Comparison of ENCODE assay signal across 1 cellular context in the genomic region with DNA sequence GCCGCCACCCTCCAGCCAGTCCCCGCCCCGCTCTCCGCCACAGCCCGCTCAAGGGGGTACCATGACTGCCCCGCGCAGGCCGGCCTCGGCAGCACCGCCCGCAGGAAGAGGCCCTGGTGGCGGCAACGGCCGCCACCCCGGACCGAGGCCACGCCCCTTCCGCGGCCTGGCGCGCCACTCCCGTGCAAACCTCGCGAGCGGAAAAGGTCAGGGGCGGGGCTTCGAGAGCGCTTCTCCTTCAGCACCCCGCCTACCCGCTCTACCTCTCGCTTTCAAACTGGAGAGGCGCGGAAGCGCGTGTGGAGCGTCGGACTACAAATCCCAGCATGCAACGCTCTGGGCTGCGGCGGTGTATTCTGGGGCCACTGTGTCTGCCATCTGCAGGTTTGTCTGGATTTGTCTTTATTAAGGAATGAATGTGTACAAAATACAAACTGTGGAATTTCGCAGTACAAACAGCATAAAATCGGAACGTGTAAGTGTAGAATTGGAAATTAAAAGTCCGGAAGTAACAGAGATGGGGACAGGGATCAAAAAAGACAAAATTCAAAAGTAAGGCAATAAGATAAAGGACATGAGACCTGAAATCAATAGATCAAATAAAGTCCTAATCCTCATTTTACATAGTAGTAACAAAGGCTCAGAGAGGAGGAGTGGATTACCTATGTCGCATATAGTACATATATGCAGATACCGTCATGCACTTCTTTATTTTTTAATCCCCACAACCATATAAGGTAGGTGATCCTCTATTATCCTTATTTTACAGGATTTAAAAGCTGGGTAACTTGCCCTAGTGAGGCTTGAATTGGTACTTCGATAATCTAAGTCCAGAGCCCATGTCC.
TF ChIP-seq lines count a peak whose summit lies in the region.

No MANE protein-coding gene starts in this region.

TF ChIP-seq in HEK293, 187 proteins besides CTCF, POLR2A, EP300 and RAD21 (continued from another document and continues in another):
- TF ChIP-seq, protein P1, sequence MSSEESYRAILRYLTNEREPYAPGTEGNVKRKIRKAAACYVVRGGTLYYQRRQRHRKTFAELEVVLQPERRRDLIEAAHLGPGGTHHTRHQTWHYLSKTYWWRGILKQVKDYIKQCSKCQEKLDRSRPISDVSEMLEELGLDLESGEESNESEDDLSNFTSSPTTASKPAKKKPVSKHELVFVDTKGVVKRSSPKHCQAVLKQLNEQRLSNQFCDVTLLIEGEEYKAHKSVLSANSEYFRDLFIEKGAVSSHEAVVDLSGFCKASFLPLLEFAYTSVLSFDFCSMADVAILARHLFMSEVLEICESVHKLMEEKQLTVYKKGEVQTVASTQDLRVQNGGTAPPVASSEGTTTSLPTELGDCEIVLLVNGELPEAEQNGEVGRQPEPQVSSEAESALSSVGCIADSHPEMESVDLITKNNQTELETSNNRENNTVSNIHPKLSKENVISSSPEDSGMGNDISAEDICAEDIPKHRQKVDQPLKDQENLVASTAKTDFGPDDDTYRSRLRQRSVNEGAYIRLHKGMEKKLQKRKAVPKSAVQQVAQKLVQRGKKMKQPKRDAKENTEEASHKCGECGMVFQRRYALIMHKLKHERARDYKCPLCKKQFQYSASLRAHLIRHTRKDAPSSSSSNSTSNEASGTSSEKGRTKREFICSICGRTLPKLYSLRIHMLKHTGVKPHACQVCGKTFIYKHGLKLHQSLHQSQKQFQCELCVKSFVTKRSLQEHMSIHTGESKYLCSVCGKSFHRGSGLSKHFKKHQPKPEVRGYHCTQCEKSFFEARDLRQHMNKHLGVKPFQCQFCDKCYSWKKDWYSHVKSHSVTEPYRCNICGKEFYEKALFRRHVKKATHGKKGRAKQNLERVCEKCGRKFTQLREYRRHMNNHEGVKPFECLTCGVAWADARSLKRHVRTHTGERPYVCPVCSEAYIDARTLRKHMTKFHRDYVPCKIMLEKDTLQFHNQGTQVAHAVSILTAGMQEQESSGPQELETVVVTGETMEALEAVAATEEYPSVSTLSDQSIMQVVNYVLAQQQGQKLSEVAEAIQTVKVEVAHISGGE (tag by site-specific recombination; conservative IDR thresholded peaks at IDR 0.05; ENCODE audit: low read depth) = no peak
- TF ChIP-seq BCL11A (tag by site-specific recombination; IDR thresholded peaks at IDR 0.05; ENCODE audit: low read depth) (no peak), KLF8 (tag by site-specific recombination; IDR thresholded peaks at IDR 0.05) (peak; percentile 77), ZNF548 (tag by site-specific recombination; IDR thresholded peaks at IDR 0.05) (no peak), ZNF747 (tag by site-specific recombination; IDR thresholded peaks at IDR 0.05) (no peak), ZFP3 (tag by site-specific recombination; IDR thresholded peaks at IDR 0.05; ENCODE audit: low read depth) (no peak), ZNF426 (tag by site-specific recombination; IDR thresholded peaks at IDR 0.05) (no peak), FEZF1 (tag by site-specific recombination; IDR thresholded peaks at IDR 0.05) (no peak), IKZF3 (tag by site-specific recombination; IDR thresholded peaks at IDR 0.05) (peak; percentile 48; the same call in 1 of the 2 replicates), ZNF292 (tag by site-specific recombination; IDR thresholded peaks at IDR 0.05; ENCODE audit: borderline replicate concordance, low read depth) (no peak), ZBTB1 (tag by site-specific recombination; IDR thresholded peaks at IDR 0.05) (no peak), ZNF501 (tag by site-specific recombination; IDR thresholded peaks at IDR 0.05) (peak; percentile 60), ZNF629 (tag by site-specific recombination; IDR thresholded peaks at IDR 0.05) (peak; percentile 52; the same call in 1 of the 2 replicates), ELK4 (IDR thresholded peaks at IDR 0.05; ENCODE audit: borderline replicate concordance, low read depth, low read length) (no peak), KLF7 (tag by site-specific recombination; IDR thresholded peaks at IDR 0.05; ENCODE audit: borderline replicate concordance) (no peak), INSM2 (tag by site-specific recombination; IDR thresholded peaks at IDR 0.05) (no peak), ZNF544 (tag by site-specific recombination; IDR thresholded peaks at IDR 0.05) (no peak), ZNF600 (tag by site-specific recombination; IDR thresholded peaks at IDR 0.05) (peak; percentile 48; the same call in 1 of the 2 replicates), BCL6B (tag by site-specific recombination; IDR thresholded peaks at IDR 0.05) (no peak), HOXD13 (CRISPR knock-in tag; IDR thresholded peaks at IDR 0.05; ENCODE audit: borderline replicate concordance) (no peak), ZSCAN23 (tag by site-specific recombination; IDR thresholded peaks at IDR 0.05) (no peak), SCRT1 (tag by site-specific recombination; IDR thresholded peaks at IDR 0.05; ENCODE audit: borderline replicate concordance) (no peak), ZNF510 (tag by site-specific recombination; IDR thresholded peaks at IDR 0.05; ENCODE audit: insufficient replicate concordance) (no peak), ZNF610 (tag by site-specific recombination; IDR thresholded peaks at IDR 0.05; ENCODE audit: borderline replicate concordance) (peak; percentile 95), ZNF621 (tag by site-specific recombination; IDR thresholded peaks at IDR 0.05) (no peak), KLF10 (tag by site-specific recombination; IDR thresholded peaks at IDR 0.05) (peak; percentile 72; the same call in 1 of the 2 replicates), ZNF133 (tag by site-specific recombination; IDR thresholded peaks at IDR 0.05) (no peak), ZNF404 (tag by site-specific recombination; IDR thresholded peaks at IDR 0.05) (no peak), ZNF341 (tag by site-specific recombination; IDR thresholded peaks at IDR 0.05; ENCODE audit: low read depth) (0 out of 2 replicates have a peak, but pooled peaks have one; percentile 12), ZNF692 (tag by site-specific recombination; IDR thresholded peaks at IDR 0.05) (peak; percentile 20; the same call in 1 of the 2 replicates), ZNF280C (tag by site-specific recombination; IDR thresholded peaks at IDR 0.05) (no peak), ZNF660 (tag by site-specific recombination; IDR thresholded peaks at IDR 0.05) (peak; percentile 80; the same call in 1 of the 2 replicates)
- TF ChIP-seq, protein P2, sequence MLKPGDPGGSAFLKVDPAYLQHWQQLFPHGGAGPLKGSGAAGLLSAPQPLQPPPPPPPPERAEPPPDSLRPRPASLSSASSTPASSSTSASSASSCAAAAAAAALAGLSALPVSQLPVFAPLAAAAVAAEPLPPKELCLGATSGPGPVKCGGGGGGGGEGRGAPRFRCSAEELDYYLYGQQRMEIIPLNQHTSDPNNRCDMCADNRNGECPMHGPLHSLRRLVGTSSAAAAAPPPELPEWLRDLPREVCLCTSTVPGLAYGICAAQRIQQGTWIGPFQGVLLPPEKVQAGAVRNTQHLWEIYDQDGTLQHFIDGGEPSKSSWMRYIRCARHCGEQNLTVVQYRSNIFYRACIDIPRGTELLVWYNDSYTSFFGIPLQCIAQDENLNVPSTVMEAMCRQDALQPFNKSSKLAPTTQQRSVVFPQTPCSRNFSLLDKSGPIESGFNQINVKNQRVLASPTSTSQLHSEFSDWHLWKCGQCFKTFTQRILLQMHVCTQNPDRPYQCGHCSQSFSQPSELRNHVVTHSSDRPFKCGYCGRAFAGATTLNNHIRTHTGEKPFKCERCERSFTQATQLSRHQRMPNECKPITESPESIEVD (tag by site-specific recombination; IDR thresholded peaks at IDR 0.05) = no peak
- TF ChIP-seq, protein P3, sequence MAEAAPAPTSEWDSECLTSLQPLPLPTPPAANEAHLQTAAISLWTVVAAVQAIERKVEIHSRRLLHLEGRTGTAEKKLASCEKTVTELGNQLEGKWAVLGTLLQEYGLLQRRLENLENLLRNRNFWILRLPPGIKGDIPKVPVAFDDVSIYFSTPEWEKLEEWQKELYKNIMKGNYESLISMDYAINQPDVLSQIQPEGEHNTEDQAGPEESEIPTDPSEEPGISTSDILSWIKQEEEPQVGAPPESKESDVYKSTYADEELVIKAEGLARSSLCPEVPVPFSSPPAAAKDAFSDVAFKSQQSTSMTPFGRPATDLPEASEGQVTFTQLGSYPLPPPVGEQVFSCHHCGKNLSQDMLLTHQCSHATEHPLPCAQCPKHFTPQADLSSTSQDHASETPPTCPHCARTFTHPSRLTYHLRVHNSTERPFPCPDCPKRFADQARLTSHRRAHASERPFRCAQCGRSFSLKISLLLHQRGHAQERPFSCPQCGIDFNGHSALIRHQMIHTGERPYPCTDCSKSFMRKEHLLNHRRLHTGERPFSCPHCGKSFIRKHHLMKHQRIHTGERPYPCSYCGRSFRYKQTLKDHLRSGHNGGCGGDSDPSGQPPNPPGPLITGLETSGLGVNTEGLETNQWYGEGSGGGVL (tag by site-specific recombination; IDR thresholded peaks at IDR 0.05) = no peak
- TF ChIP-seq, protein P4, sequence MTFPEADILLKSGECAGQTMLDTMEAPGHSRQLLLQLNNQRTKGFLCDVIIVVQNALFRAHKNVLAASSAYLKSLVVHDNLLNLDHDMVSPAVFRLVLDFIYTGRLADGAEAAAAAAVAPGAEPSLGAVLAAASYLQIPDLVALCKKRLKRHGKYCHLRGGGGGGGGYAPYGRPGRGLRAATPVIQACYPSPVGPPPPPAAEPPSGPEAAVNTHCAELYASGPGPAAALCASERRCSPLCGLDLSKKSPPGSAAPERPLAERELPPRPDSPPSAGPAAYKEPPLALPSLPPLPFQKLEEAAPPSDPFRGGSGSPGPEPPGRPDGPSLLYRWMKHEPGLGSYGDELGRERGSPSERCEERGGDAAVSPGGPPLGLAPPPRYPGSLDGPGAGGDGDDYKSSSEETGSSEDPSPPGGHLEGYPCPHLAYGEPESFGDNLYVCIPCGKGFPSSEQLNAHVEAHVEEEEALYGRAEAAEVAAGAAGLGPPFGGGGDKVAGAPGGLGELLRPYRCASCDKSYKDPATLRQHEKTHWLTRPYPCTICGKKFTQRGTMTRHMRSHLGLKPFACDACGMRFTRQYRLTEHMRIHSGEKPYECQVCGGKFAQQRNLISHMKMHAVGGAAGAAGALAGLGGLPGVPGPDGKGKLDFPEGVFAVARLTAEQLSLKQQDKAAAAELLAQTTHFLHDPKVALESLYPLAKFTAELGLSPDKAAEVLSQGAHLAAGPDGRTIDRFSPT (tag by site-specific recombination; IDR thresholded peaks at IDR 0.05) = peak; percentile 96
- TF ChIP-seq, protein P5, sequence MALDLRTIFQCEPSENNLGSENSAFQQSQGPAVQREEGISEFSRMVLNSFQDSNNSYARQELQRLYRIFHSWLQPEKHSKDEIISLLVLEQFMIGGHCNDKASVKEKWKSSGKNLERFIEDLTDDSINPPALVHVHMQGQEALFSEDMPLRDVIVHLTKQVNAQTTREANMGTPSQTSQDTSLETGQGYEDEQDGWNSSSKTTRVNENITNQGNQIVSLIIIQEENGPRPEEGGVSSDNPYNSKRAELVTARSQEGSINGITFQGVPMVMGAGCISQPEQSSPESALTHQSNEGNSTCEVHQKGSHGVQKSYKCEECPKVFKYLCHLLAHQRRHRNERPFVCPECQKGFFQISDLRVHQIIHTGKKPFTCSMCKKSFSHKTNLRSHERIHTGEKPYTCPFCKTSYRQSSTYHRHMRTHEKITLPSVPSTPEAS (tag by site-specific recombination; IDR thresholded peaks at IDR 0.05) = no peak
